1 cellular context compared by ENCODE assay signal in the genomic region with DNA sequence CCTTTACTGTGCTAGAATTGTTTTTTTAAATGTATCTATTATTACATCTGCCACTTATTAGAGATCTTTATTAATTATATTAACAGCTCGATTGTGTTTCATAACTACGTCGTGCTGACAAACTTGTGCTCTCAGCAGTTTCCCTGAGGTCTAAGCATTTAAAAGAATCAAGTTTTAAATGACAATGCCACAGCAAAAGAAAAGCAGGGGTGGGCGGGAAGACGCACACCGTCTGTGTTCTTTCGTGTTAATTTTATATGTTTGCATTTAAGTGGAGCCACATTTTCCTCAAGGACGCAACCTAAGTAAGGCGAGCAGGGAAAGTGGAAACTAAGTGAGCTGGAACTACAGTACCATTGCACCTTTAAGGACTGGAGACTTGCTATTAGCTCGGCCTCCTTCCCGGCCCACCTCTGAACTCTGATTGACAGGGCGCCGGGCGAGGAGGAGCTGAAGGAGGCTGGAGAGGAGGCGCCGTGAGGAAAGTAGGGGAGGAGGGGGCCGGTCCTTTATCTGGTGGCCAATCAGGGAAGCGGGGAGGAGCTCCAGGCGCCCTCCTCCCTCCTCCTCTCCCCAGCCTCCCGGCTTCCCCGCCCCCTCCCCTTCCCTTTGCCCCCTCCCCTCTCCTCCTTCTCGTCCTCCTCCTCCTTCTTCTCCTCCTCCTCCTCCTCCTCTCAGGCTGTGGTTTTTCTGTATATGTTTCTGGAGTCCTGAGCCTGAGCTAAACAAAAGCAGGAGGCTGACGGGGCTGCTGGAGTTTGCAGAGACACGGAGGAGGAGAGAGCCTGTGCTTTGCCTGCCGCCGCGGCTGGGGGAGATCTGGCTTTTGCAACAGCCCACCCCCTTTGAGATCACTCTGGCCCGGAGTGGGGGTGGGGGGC.
A peak's percentile ranks its signal among the peaks of the same experiment; 100 is the strongest.
TF ChIP-seq lines count a peak whose summit lies in the region.

A gene (plus strand): TSS at position 724 of the 881 bp plus-strand sequence.

TF ChIP-seq in HCT116, 20 proteins besides CTCF, POLR2A, EP300 and RAD21 (continued from another document):
- TF ChIP-seq, protein P1, sequence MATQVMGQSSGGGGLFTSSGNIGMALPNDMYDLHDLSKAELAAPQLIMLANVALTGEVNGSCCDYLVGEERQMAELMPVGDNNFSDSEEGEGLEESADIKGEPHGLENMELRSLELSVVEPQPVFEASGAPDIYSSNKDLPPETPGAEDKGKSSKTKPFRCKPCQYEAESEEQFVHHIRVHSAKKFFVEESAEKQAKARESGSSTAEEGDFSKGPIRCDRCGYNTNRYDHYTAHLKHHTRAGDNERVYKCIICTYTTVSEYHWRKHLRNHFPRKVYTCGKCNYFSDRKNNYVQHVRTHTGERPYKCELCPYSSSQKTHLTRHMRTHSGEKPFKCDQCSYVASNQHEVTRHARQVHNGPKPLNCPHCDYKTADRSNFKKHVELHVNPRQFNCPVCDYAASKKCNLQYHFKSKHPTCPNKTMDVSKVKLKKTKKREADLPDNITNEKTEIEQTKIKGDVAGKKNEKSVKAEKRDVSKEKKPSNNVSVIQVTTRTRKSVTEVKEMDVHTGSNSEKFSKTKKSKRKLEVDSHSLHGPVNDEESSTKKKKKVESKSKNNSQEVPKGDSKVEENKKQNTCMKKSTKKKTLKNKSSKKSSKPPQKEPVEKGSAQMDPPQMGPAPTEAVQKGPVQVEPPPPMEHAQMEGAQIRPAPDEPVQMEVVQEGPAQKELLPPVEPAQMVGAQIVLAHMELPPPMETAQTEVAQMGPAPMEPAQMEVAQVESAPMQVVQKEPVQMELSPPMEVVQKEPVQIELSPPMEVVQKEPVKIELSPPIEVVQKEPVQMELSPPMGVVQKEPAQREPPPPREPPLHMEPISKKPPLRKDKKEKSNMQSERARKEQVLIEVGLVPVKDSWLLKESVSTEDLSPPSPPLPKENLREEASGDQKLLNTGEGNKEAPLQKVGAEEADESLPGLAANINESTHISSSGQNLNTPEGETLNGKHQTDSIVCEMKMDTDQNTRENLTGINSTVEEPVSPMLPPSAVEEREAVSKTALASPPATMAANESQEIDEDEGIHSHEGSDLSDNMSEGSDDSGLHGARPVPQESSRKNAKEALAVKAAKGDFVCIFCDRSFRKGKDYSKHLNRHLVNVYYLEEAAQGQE (IDR thresholded peaks at IDR 0.05; ENCODE audit: low read depth): no peak
- TF ChIP-seq SP1 (IDR thresholded peaks at IDR 0.05; ENCODE audit: low read depth): 0 out of 2 replicates have a peak, but pooled peaks have one; percentile 18
- peak; percentile 72 for TF ChIP-seq POLR2AphosphoS5 (IDR thresholded peaks at IDR 0.05; ENCODE audit: low read depth, low read length)
- TF ChIP-seq, protein P2, sequence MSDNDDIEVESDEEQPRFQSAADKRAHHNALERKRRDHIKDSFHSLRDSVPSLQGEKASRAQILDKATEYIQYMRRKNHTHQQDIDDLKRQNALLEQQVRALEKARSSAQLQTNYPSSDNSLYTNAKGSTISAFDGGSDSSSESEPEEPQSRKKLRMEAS (IDR thresholded peaks at IDR 0.05): peak; percentile 27; the same call in 1 of the 2 replicates
- TF ChIP-seq SIN3A (IDR thresholded peaks at IDR 0.05; ENCODE audit: low read depth): 0 out of 2 replicates have a peak, but pooled peaks have one; percentile 21
- no peak for TF ChIP-seq CBX3 (IDR thresholded peaks at IDR 0.05; ENCODE audit: low read depth)
- TF ChIP-seq, protein P3, sequence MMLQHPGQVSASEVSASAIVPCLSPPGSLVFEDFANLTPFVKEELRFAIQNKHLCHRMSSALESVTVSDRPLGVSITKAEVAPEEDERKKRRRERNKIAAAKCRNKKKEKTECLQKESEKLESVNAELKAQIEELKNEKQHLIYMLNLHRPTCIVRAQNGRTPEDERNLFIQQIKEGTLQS (IDR thresholded peaks at IDR 0.05): no peak
TF ChIP-seq in HCT116: peak in this region for 4.
